In the genomic region with DNA sequence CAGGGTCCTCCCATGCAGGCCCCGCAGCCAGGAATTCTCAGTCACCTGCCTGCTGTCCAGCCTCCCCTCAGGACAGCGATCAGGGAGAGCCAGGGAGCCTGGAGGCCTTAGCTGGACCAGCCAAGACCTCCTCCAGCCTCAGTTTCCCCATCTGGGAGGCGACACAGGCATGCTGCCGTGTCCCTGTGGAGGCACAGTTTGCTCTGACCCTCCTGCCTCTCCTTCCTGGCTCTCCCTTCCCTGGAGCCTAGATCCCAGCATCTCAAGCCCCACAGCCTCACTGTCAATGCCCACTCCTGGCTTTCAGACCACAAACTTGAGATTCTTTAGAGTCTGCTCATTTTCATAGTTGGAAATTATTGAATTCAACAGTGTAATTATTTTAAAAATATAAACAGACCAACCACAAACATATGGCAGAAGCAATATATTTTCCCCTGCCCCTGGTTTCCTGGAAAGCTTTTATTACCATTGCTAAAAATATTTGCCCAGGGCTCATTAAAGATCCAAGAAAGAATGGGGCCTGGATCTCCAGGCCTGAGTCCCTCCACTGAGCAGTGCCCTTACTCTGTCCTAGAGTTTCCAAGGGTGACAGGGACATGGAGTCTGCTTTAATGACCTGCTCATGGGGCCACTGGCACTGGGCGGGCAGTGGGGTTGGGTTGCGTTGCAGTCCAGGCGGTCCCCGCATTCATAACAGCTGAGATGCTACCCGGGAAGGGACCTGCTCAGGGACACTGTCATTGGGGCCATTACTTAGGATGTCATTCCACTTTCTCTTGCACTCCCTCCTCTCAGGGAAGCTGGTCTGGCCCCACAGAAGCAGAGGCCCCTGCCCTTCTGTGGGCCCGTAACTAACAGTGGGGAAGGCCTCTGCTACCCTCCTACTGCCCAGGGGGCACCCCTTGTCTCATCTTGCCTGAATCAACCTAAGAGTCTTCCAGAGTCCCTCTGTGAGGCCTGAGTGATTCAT, we compare ENCODE assay signal across 30 cellular contexts.
DNase-seq lines count a peak whose midpoint lies in the region; ATAC-seq and TF ChIP-seq lines count a peak whose summit lies in the region.
"Had no signal": no experiment of that assay in that cellular context is flagged by ENCODE, and none has a peak within 500 bp of the region (broad histone marks: within the 10 kb centered on the region; RNA-seq: fewer than 3 reads in every experiment).

No MANE protein-coding gene starts in this region.

- no peaks in the 10 kb centered on the region for H3K36me3 Mint-ChIP-seq in HFFc6 (ENCODE audit: low read depth)
- H3K36me3 Mint-ChIP-seq: activated naive CD4-positive, alpha-beta T cell treated with anti-CD3 and anti-CD28 coated beads, Interleukin-2, amount 10 ng/mL, durations not matched to agents 7 days and 5 days; CD4-positive, CD25-positive, alpha-beta regulatory T cell; naive thymus-derived CD8-positive, alpha-beta T cell; stimulated activated memory B cell treated with anti-CD40 and anti-IgM and Interleukin-4, amounts not matched to agents 10 μg/mL and 1 μg/mL and 100 μg/mL, for 72 hours had no signal

- no peaks in the 10 kb centered on the region for H3K9me3 ChIP-seq in DND-41 (ENCODE audit: insufficient read depth, low read length, severe bottlenecking)
- no peaks in the 10 kb centered on the region for H3K9me3 ChIP-seq in osteoblast (ENCODE audit: low read depth, low read length)
- H3K9me3 ChIP-seq: body of pancreas, esophagus squamous epithelium, heart right ventricle, SJCRH30, upper lobe of left lung had no signal

- H3K4me3 ChIP-seq in DND-41 (ENCODE audit: low read depth in 1 of 2, low read length in 2 of 2) (no peak overlapping the region), coronary artery (no peak overlapping the region), osteoblast (ENCODE audit: insufficient read depth, low read length) (no peak overlapping the region)
- H3K4me3 ChIP-seq: body of pancreas, esophagus squamous epithelium, GM12878, heart right ventricle, SJCRH30, upper lobe of left lung had no signal

- H3K27ac ChIP-seq in DND-41 (ENCODE audit: low read length) (peak overlapping the region; percentile 30), coronary artery (no peak overlapping the region), osteoblast (ENCODE audit: low read depth, low read length) (no peak overlapping the region)
- H3K27ac ChIP-seq: body of pancreas, esophagus squamous epithelium, heart right ventricle, SJCRH30, upper lobe of left lung, WERI-Rb-1 had no signal

- TF ChIP-seq CTCF in DND-41 (IDR thresholded peaks at IDR 0.05; ENCODE audit: borderline replicate concordance, extremely low read depth, low read length, poor library complexity, severe bottlenecking) = no peak
- no peak for TF ChIP-seq CTCF in HFFc6 (IDR thresholded peaks at IDR 0.05)
- no peak for TF ChIP-seq CTCF in coronary artery (IDR thresholded peaks at IDR 0.05)
- TF ChIP-seq CTCF in osteoblast (IDR thresholded peaks at IDR 0.05; ENCODE audit: extremely low read depth, low read depth, low read length) = no peak

- H3K36me3 ChIP-seq in DND-41 (ENCODE audit: insufficient read depth, low read length) = no peaks in the 10 kb centered on the region
- no peaks in the 10 kb centered on the region for H3K36me3 ChIP-seq in osteoblast (ENCODE audit: insufficient read depth, low read length)
- H3K36me3 ChIP-seq: esophagus squamous epithelium, heart right ventricle, SJCRH30, upper lobe of left lung, WERI-Rb-1 had no signal

- H3K4me1 Mint-ChIP-seq in HFFc6 (ENCODE audit: low read depth) = no peaks in the 10 kb centered on the region; the same call in 1 of the 2 replicates
- H3K4me1 Mint-ChIP-seq: CD4-positive, CD25-positive, alpha-beta regulatory T cell; central memory CD8-positive, alpha-beta T cell had no signal

- H3K27ac Mint-ChIP-seq in HFFc6 = no peak overlapping the region; the same call in 1 of the 2 replicates
- H3K27ac Mint-ChIP-seq: activated CD4-positive, alpha-beta T cell treated with anti-CD3 and anti-CD28 coated beads, Interleukin-2, amount 10 ng/mL, durations not matched to agents 24 days and 14 days; activated naive CD4-positive, alpha-beta T cell treated with anti-CD3 and anti-CD28 coated beads, Interleukin-2, amount 10 ng/mL, durations not matched to agents 7 days and 5 days; activated T-helper 1 cell treated with anti-CD3 and anti-CD28 coated beads, Interleukin-12 subunit alpha, Interleukin-12 subunit beta, Interleukin-2, Interleukin-4 antibody, amounts not matched to agents 30 ng/mL and 10 ng/mL and 1 ng/mL, durations not matched to agents 14 hours and 24 hours and 36 hours; CD4-positive, CD25-positive, alpha-beta regulatory T cell had no signal

- H2AFZ ChIP-seq in DND-41 (ENCODE audit: low read depth, low read length) = no peak overlapping the region
- no peak overlapping the region for H2AFZ ChIP-seq in osteoblast (ENCODE audit: low read length)

- H3K9ac ChIP-seq in DND-41 (ENCODE audit: low read depth, low read length) = no peak overlapping the region

- H4K20me1 ChIP-seq in DND-41 (ENCODE audit: insufficient read depth, low read length) (no peaks in the 10 kb centered on the region), osteoblast (ENCODE audit: insufficient read depth, low read length) (no peaks in the 10 kb centered on the region)

- ATAC-seq in DND-41 (ENCODE audit: insufficient read depth, low read depth) (no peak; the same call in 2 of the 3 replicates), GM19324 (IDR thresholded peaks at IDR 0.05; ENCODE audit: low FRiP score, unreplicated experiment) (no peak)
- ATAC-seq: body of pancreas; GM12878; heart right ventricle; naive thymus-derived CD8-positive, alpha-beta T cell had no signal

- no peaks in the 10 kb centered on the region; the same call in 1 of the 2 replicates for H3K9me3 Mint-ChIP-seq in HFFc6
- H3K9me3 Mint-ChIP-seq: activated CD4-positive, alpha-beta T cell treated with anti-CD3 and anti-CD28 coated beads, Interleukin-2, amount 10 ng/mL, durations not matched to agents 24 days and 14 days; activated naive CD4-positive, alpha-beta T cell treated with anti-CD3 and anti-CD28 coated beads, Interleukin-2, amount 10 ng/mL, durations not matched to agents 7 days and 5 days; activated T-helper 1 cell treated with anti-CD3 and anti-CD28 coated beads, Interleukin-12 subunit alpha, Interleukin-12 subunit beta, Interleukin-2, Interleukin-4 antibody, amounts not matched to agents 30 ng/mL and 10 ng/mL and 1 ng/mL, durations not matched to agents 14 hours and 24 hours and 36 hours; central memory CD8-positive, alpha-beta T cell; stimulated activated memory B cell treated with anti-CD40 and anti-IgM and Interleukin-4, amounts not matched to agents 10 μg/mL and 1 μg/mL and 100 μg/mL, for 72 hours had no signal

- no peak for DNase-seq in DND-41
- peak; percentile 16 for DNase-seq in HFFc6
- peak; percentile 53 for DNase-seq in coronary artery (ENCODE audit: low spot score)
- DNase-seq in osteoblast (ENCODE audit: insufficient read length, low spot score, missing footprints) = peak; percentile 64
- no peak for DNase-seq in AG08396 (ENCODE audit: low spot score)
- DNase-seq in GOT3 (lab: John Stamatoyannopoulos, UW) = no peak
- DNase-seq: activated CD4-positive, alpha-beta T cell treated with anti-CD3 and anti-CD28 coated beads, Interleukin-2, amount 10 ng/mL, durations not matched to agents 24 days and 14 days; activated naive CD4-positive, alpha-beta T cell treated with anti-CD3 and anti-CD28 coated beads, Interleukin-2, amount 10 ng/mL, durations not matched to agents 7 days and 5 days; body of pancreas; CD4-positive, CD25-positive, alpha-beta regulatory T cell; esophagus squamous epithelium; heart right ventricle; kidney glomerular epithelial cell; midbrain; NCI-H146; NCI-H2107; NCI-H345; NCI-H69; nucleus accumbens; SJCRH30; SW 1271; T-helper 9 cell; WERI-Rb-1 had no signal

- H3K27me3 ChIP-seq in DND-41 (ENCODE audit: insufficient read depth, low read length, poor library complexity) (no peaks in the 10 kb centered on the region), osteoblast (ENCODE audit: insufficient read depth, low read length) (peaks cover 8% of the 10 kb centered on the region)
- H3K27me3 ChIP-seq: body of pancreas, esophagus squamous epithelium, SJCRH30, upper lobe of left lung had no signal

- H3K4me2 ChIP-seq in DND-41 (ENCODE audit: insufficient read depth, low read length) (no peak overlapping the region), osteoblast (ENCODE audit: insufficient read depth, low read length) (no peak overlapping the region)

- H3K27me3 Mint-ChIP-seq in HFFc6 (ENCODE audit: insufficient read depth) = peaks cover 7% of the 10 kb centered on the region

- H3K4me1 ChIP-seq in DND-41 (ENCODE audit: insufficient read depth, low read length) (peaks cover 31% of the 10 kb centered on the region), osteoblast (ENCODE audit: insufficient read depth, low read length) (peaks cover 12% of the 10 kb centered on the region)
- H3K4me1 ChIP-seq: body of pancreas, esophagus squamous epithelium, SJCRH30, upper lobe of left lung had no signal

- no peak overlapping the region for H3K4me3 Mint-ChIP-seq in HFFc6
- H3K4me3 Mint-ChIP-seq: activated CD4-positive, alpha-beta T cell treated with anti-CD3 and anti-CD28 coated beads, Interleukin-2, amount 10 ng/mL, durations not matched to agents 24 days and 14 days; activated naive CD4-positive, alpha-beta T cell treated with anti-CD3 and anti-CD28 coated beads, Interleukin-2, amount 10 ng/mL, durations not matched to agents 7 days and 5 days; activated T-helper 1 cell treated with anti-CD3 and anti-CD28 coated beads, Interleukin-12 subunit alpha, Interleukin-12 subunit beta, Interleukin-2, Interleukin-4 antibody, amounts not matched to agents 30 ng/mL and 10 ng/mL and 1 ng/mL, durations not matched to agents 14 hours and 24 hours and 36 hours; CD4-positive, CD25-positive, alpha-beta regulatory T cell; central memory CD8-positive, alpha-beta T cell; naive thymus-derived CD8-positive, alpha-beta T cell; stimulated activated memory B cell treated with anti-CD40 and anti-IgM and Interleukin-4, amounts not matched to agents 10 μg/mL and 1 μg/mL and 100 μg/mL, for 72 hours had no signal

- no peaks in the 10 kb centered on the region for H3K79me2 ChIP-seq in DND-41 (ENCODE audit: insufficient read depth, low read length)
- no peaks in the 10 kb centered on the region for H3K79me2 ChIP-seq in osteoblast (ENCODE audit: insufficient read depth, low read length)

Comparison
In these comparisons a context has a peak if more than half of its experiments do, and no peak if none do; other contexts are left out.
1. DNase-seq: peak in HFFc6 (single experiment), coronary artery (single experiment) and osteoblast (single experiment); none in DND-41 (single experiment), AG08396 (single experiment) and GOT3 (single experiment).